ENCODE assay signal across 18 cellular contexts in the genomic region with DNA sequence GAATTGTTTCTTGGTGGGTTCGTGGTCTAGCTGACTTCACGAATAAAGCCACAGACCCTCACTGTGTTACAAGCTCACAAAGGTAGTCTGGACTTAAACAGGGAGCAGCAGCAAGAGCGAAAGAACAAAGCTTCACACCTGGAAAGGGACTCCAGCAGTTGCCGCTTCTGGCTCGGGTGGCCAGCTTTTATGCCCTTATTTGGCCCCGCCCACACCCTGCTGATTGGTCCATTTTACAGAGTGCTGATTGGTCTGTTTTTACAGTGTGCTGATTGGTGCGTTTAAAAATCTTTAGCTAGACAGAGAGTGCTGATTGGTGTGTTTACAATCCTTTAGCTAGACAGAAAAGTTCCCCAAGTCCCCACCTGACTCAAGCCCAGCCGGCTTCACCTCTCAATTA.
DNase-seq lines count a peak whose midpoint lies in the region; ATAC-seq and TF ChIP-seq lines count a peak whose summit lies in the region.
"Had no signal": no experiment of that assay in that cellular context is flagged by ENCODE, and none has a peak within 500 bp of the region (broad histone marks: within the 10 kb centered on the region; RNA-seq: fewer than 3 reads in every experiment).

No MANE protein-coding gene starts in this region.

- peak; percentile 7 for DNase-seq in NCI-H2227 (lab: John Stamatoyannopoulos, UW; ENCODE audit: unreplicated experiment)
- no peak for DNase-seq in NCI-H2227 treated with DMSO at 0.1 percent for 48 hours (lab: John Stamatoyannopoulos, UW)
- peak; percentile 13 for DNase-seq in DND-41
- peak; percentile 76 for DNase-seq in testis
- DNase-seq in activated CD4-positive, CD25-positive, alpha-beta regulatory T cell (lab: John Stamatoyannopoulos, UW), result no peak
- DNase-seq: AML-193; Caco-2; Calu3; CD4-positive, alpha-beta T cell; CD8-positive, alpha-beta T cell; DMS79 treated with DMSO at 0.1 percent for 48 hours; EL; GDM1 had no signal

- H3K27me3 ChIP-seq in DND-41 (ENCODE audit: insufficient read depth, low read length, poor library complexity), result peaks cover 5% of the 10 kb centered on the region
- H3K27me3 ChIP-seq in testis, result no peaks in the 10 kb centered on the region
- H3K27me3 ChIP-seq: BLaER1 treated with 17β-estradiol and CSF1 and Interleukin-3, amounts not matched to agents 10 nM and 100 nM had no signal

- no peak for TF ChIP-seq POLR2A in testis (IDR thresholded peaks at IDR 0.05)

- no peak overlapping the region for H3K9ac ChIP-seq in DND-41 (ENCODE audit: low read depth, low read length)
- H3K9ac ChIP-seq: BLaER1 treated with 17β-estradiol and CSF1 and Interleukin-3, amounts not matched to agents 10 nM and 100 nM had no signal

- ATAC-seq in DND-41 (ENCODE audit: insufficient read depth, low read depth), result no peak
- ATAC-seq: A549; CD8-positive, alpha-beta T cell; GM12878 had no signal

- H3K4me1 ChIP-seq in DND-41 (ENCODE audit: insufficient read depth, low read length), result peaks cover 9% of the 10 kb centered on the region
- no peaks in the 10 kb centered on the region for H3K4me1 ChIP-seq in testis
- H3K4me1 ChIP-seq: A549, Caco-2 had no signal

- WGBS in testis, 2 donors, result 61 to 74% methylated on average over 8 of the region's 8 CpGs

- H3K9me3 ChIP-seq in DND-41 (ENCODE audit: insufficient read depth, low read length, severe bottlenecking) (no peaks in the 10 kb centered on the region), testis (no peaks in the 10 kb centered on the region)
- H3K9me3 ChIP-seq: A549, Caco-2 had no signal

- H3K36me3 ChIP-seq in DND-41 (ENCODE audit: insufficient read depth, low read length), result no peaks in the 10 kb centered on the region
- H3K36me3 ChIP-seq in testis (ENCODE audit: low read depth, missing control alignments), result no peaks in the 10 kb centered on the region
- H3K36me3 ChIP-seq: BLaER1 treated with 17β-estradiol and CSF1 and Interleukin-3, amounts not matched to agents 10 nM and 100 nM had no signal

- H3K4me3 ChIP-seq in DND-41 (ENCODE audit: low read depth in 1 of 2, low read length in 2 of 2), result no peak overlapping the region
- H3K4me3 ChIP-seq in testis, result no peak overlapping the region
- H3K4me3 ChIP-seq: A549; BLaER1 treated with 17β-estradiol and CSF1 and Interleukin-3, amounts not matched to agents 10 nM and 100 nM; GM12878 had no signal

- intact Hi-C loops in testis (cut with DNase I; ENCODE audit: low total_unique reads), result no loop called here

- TF ChIP-seq CTCF in DND-41 (IDR thresholded peaks at IDR 0.05; ENCODE audit: borderline replicate concordance, extremely low read depth, low read length, poor library complexity, severe bottlenecking), result no peak
- TF ChIP-seq CTCF in testis (IDR thresholded peaks at IDR 0.05), result no peak

- H3K79me2 ChIP-seq in DND-41 (ENCODE audit: insufficient read depth, low read length), result no peaks in the 10 kb centered on the region

- H2AFZ ChIP-seq in DND-41 (ENCODE audit: low read depth, low read length), result no peak overlapping the region

- H3K4me2 ChIP-seq in DND-41 (ENCODE audit: insufficient read depth, low read length), result no peak overlapping the region
- H3K4me2 ChIP-seq: A549; BLaER1 treated with 17β-estradiol and CSF1 and Interleukin-3, amounts not matched to agents 10 nM and 100 nM had no signal

- H3K27ac ChIP-seq in DND-41 (ENCODE audit: low read length) (no peak overlapping the region), testis (no peak overlapping the region)
- H3K27ac ChIP-seq: 22Rv1; A549; BLaER1 treated with 17β-estradiol and CSF1 and Interleukin-3, amounts not matched to agents 10 nM and 100 nM; C4-2B had no signal

- H4K20me1 ChIP-seq in DND-41 (ENCODE audit: insufficient read depth, low read length), result no peaks in the 10 kb centered on the region
- H4K20me1 ChIP-seq: BLaER1 treated with 17β-estradiol and CSF1 and Interleukin-3, amounts not matched to agents 10 nM and 100 nM had no signal

Comparison
In these comparisons a context has a peak if more than half of its experiments do, and no peak if none do; other contexts are left out.
1. DNase-seq: peak in NCI-H2227 (single experiment), DND-41 (single experiment) and testis (single experiment); none in NCI-H2227 treated with DMSO at 0.1 percent for 48 hours (single experiment) and activated CD4-positive, CD25-positive, alpha-beta regulatory T cell (0 of 4).